In the genomic region with DNA sequence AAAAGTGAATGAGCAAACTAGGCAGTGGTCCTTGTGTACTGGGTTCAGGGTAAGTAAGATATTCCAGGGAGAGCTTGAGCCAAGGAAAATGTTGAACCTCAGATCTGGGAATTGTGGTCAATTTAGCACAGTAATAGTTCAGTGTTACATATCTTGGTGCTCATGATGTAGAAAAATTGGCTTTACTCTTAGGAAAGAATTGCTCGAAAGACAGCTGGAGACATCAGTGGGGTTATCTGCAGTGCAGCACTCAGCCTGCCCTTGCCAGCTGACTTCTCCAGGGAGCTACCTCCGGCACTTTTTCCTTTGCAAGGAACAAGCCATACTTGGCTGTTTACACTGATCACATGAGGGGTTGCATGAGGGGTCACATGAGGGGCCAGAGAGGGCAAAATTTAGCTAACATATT, we compare ENCODE assay signal across 30 cellular contexts.
A peak's percentile ranks its signal among the peaks of the same experiment; 100 is the strongest.
DNase-seq lines count a peak whose midpoint lies in the region; ATAC-seq, FAIRE-seq and TF ChIP-seq lines count a peak whose summit lies in the region.
"Had no signal": no experiment of that assay in that cellular context is flagged by ENCODE, and none has a peak within 500 bp of the region (broad histone marks: within the 10 kb centered on the region; RNA-seq: fewer than 3 reads in every experiment).

No MANE protein-coding gene starts in this region.

- H4K20me1 ChIP-seq in astrocyte (ENCODE audit: insufficient read depth, low read length) = no peaks in the 10 kb centered on the region

- ATAC-seq in heart left ventricle (peak; percentile 88 to 94 (median 93)), GM21515 (IDR thresholded peaks at IDR 0.05; ENCODE audit: unreplicated experiment) (no peak), HG02852 (IDR thresholded peaks at IDR 0.05; ENCODE audit: unreplicated experiment) (no peak), HG02642 (IDR thresholded peaks at IDR 0.05; ENCODE audit: poor library complexity, unreplicated experiment) (no peak)
- ATAC-seq: naive thymus-derived CD8-positive, alpha-beta T cell; SK-N-SH treated with all-trans-retinoic acid at 6 μM for 48 hours; WTC11 had no signal

- no peak for FAIRE-seq in astrocyte (lab: Jason Lieb, UNC)
- FAIRE-seq: colon, D721Med had no signal

- no peaks in the 10 kb centered on the region for H3K79me2 ChIP-seq in astrocyte (ENCODE audit: insufficient read depth, low read length)

- no peaks in the 10 kb centered on the region for H3K4me1 ChIP-seq in astrocyte (ENCODE audit: insufficient read depth, low read length)
- peaks cover 0 to 6% (median 0%) of the 10 kb centered on the region in 12 donors for H3K4me1 ChIP-seq in heart left ventricle
- H3K4me1 ChIP-seq in testis = peaks cover 15% of the 10 kb centered on the region
- H3K4me1 ChIP-seq: Peyer's patch, prostate gland had no signal

- no peak overlapping the region for H3K27ac Mint-ChIP-seq in astrocyte (ENCODE audit: unreplicated experiment)
- H3K27ac Mint-ChIP-seq in mesothelial cell of epicardium = peak overlapping the region; percentile 88
- H3K27ac Mint-ChIP-seq: activated CD4-positive, alpha-beta memory T cell treated with anti-CD3 and anti-CD28 coated beads, Interleukin-2, amount 10 ng/mL, durations not matched to agents 7 days and 5 days; activated naive CD4-positive, alpha-beta T cell treated with anti-CD3 and anti-CD28 coated beads, Interleukin-2, amount 10 ng/mL, durations not matched to agents 7 days and 5 days; activated T-cell treated with anti-CD3 and anti-CD28 coated beads, Interleukin-2, amount 50 U/mL, for 24 hours; naive thymus-derived CD8-positive, alpha-beta T cell; T-helper 2 cell treated with Interferon-gamma antibody and Interleukin-4, amounts not matched to agents 5 μg/mL and 100 μg/mL, for 36 hours; WTC11 had no signal

- H3K4me2 ChIP-seq in astrocyte (ENCODE audit: low read length) = no peak overlapping the region

- H3K4me1 Mint-ChIP-seq in astrocyte (ENCODE audit: low read depth, unreplicated experiment) = no peaks in the 10 kb centered on the region
- H3K4me1 Mint-ChIP-seq in mesothelial cell of epicardium = no peaks in the 10 kb centered on the region
- H3K4me1 Mint-ChIP-seq: activated CD4-positive, alpha-beta memory T cell treated with anti-CD3 and anti-CD28 coated beads, Interleukin-2, amount 10 ng/mL, durations not matched to agents 7 days and 5 days; activated naive CD4-positive, alpha-beta T cell treated with anti-CD3 and anti-CD28 coated beads, Interleukin-2, amount 10 ng/mL, durations not matched to agents 7 days and 5 days; naive thymus-derived CD8-positive, alpha-beta T cell; WTC11 had no signal

- intact Hi-C loops in heart left ventricle (cut with DNase I) = no loop called here
- intact Hi-C loops in testis (cut with DNase I; ENCODE audit: low total_unique reads) = no loop called here

- H3K36me3 Mint-ChIP-seq in astrocyte (ENCODE audit: low read depth, unreplicated experiment) (no peaks in the 10 kb centered on the region), mesothelial cell of epicardium (peaks cover 22% of the 10 kb centered on the region)
- H3K36me3 Mint-ChIP-seq: activated naive CD4-positive, alpha-beta T cell treated with anti-CD3 and anti-CD28 coated beads, Interleukin-2, amount 10 ng/mL, durations not matched to agents 7 days and 5 days had no signal

- peak; percentile 80 for DNase-seq in astrocyte (ENCODE audit: low read depth)
- DNase-seq in heart left ventricle = peak; percentile 36 to 73 (median 48)
- no peak for DNase-seq in mesothelial cell of epicardium (ENCODE audit: low spot score in 2 of 2, unreplicated experiment in 2 of 2)
- peak; percentile 56 for DNase-seq in testis
- no peak for DNase-seq in Ammon's horn (ENCODE audit: low spot score)
- DNase-seq: ACHN; activated CD4-positive, alpha-beta memory T cell treated with anti-CD3 and anti-CD28 coated beads, Interleukin-2, amount 10 ng/mL, durations not matched to agents 7 days and 5 days; activated naive CD4-positive, alpha-beta T cell treated with anti-CD3 and anti-CD28 coated beads, Interleukin-2, amount 10 ng/mL, durations not matched to agents 7 days and 5 days; activated T-cell treated with anti-CD3 and anti-CD28 coated beads, Interleukin-2, amount 50 U/mL, for 24 hours; C1 segment of cervical spinal cord; EL; HCEC 1CT; mesenchymal stem cell; naive thymus-derived CD8-positive, alpha-beta T cell; NCI-H1105 treated with DMSO at 0.1 percent for 48 hours; NCI-H2081; NK-92 treated with Interleukin-12 subunit alpha and Interleukin-12 subunit beta, amount 100 ng/mL, for 24 hours; stimulated activated CD4-positive, alpha-beta T cell treated with anti-CD3 and anti-CD28 coated beads, Interleukin-12 subunit alpha, Interleukin-12 subunit beta, amount 100 ng/mL, for 4 hours; stimulated activated CD8-positive, alpha-beta memory T cell treated with anti-CD3 and anti-CD28 coated beads, Interleukin-4, amount 100 ng/mL, for 48 hours; substantia nigra had no signal

- WGBS in heart left ventricle, 4 donors = 20 to 43% (median 34%) methylated on average over 2 of the region's 2 CpGs
- 25 to 28% methylated on average over 2 of the region's 2 CpGs for WGBS in testis, 2 donors

- H3K27me3 Mint-ChIP-seq in astrocyte (ENCODE audit: low read depth, unreplicated experiment) (peaks cover 2% of the 10 kb centered on the region), mesothelial cell of epicardium (ENCODE audit: low read depth) (no peaks in the 10 kb centered on the region)
- H3K27me3 Mint-ChIP-seq: activated CD4-positive, alpha-beta memory T cell treated with anti-CD3 and anti-CD28 coated beads, Interleukin-2, amount 10 ng/mL, durations not matched to agents 7 days and 5 days; activated naive CD4-positive, alpha-beta T cell treated with anti-CD3 and anti-CD28 coated beads, Interleukin-2, amount 10 ng/mL, durations not matched to agents 7 days and 5 days; activated T-cell treated with anti-CD3 and anti-CD28 coated beads, Interleukin-2, amount 50 U/mL, for 24 hours had no signal

- no peak for TF ChIP-seq CTCF in astrocyte (IDR thresholded peaks at IDR 0.05; ENCODE audit: insufficient read depth, low read depth, low read length)
- no peak for TF ChIP-seq CTCF in heart left ventricle (IDR thresholded peaks at IDR 0.05)
- TF ChIP-seq CTCF in mesothelial cell of epicardium (IDR thresholded peaks at IDR 0.05; ENCODE audit: unreplicated experiment) = no peak
- TF ChIP-seq CTCF in testis (IDR thresholded peaks at IDR 0.05) = no peak

- H3K9me3 Mint-ChIP-seq in astrocyte (ENCODE audit: unreplicated experiment) = peaks cover 8% of the 10 kb centered on the region
- H3K9me3 Mint-ChIP-seq in mesothelial cell of epicardium = peaks cover 40% of the 10 kb centered on the region

- no peaks in the 10 kb centered on the region for H3K27me3 ChIP-seq in astrocyte (ENCODE audit: insufficient read depth, low read length)
- H3K27me3 ChIP-seq in heart left ventricle = no peaks in the 10 kb centered on the region
- no peaks in the 10 kb centered on the region for H3K27me3 ChIP-seq in testis
- H3K27me3 ChIP-seq: Peyer's patch had no signal

- H3K9me3 ChIP-seq in astrocyte (ENCODE audit: insufficient read depth, low read depth, low read length) (no peaks in the 10 kb centered on the region), heart left ventricle (peaks cover 0 to 41% (median 16%) of the 10 kb centered on the region in 12 donors), testis (no peaks in the 10 kb centered on the region)
- H3K9me3 ChIP-seq: prostate gland had no signal

- H2AFZ ChIP-seq in astrocyte (ENCODE audit: low read depth, low read length) = no peak overlapping the region

- TF ChIP-seq POLR2A in heart left ventricle (IDR thresholded peaks at IDR 0.05) = no peak
- TF ChIP-seq POLR2A in testis (IDR thresholded peaks at IDR 0.05) = no peak

- no peaks in the 10 kb centered on the region for H3K36me3 ChIP-seq in astrocyte (ENCODE audit: insufficient read depth, low read length)
- no peaks in the 10 kb centered on the region for H3K36me3 ChIP-seq in heart left ventricle
- no peaks in the 10 kb centered on the region for H3K36me3 ChIP-seq in testis (ENCODE audit: low read depth, missing control alignments)
- H3K36me3 ChIP-seq: Peyer's patch, prostate gland had no signal

- H3K27ac ChIP-seq in astrocyte (ENCODE audit: low read depth, low read length) = no peak overlapping the region
- H3K27ac ChIP-seq in heart left ventricle = peak overlapping the region in 1 of 12 donors; percentile 4
- H3K27ac ChIP-seq in testis = no peak overlapping the region
- H3K27ac ChIP-seq: Peyer's patch, prostate gland had no signal

- H3K4me3 Mint-ChIP-seq in astrocyte (ENCODE audit: unreplicated experiment) (no peak overlapping the region), mesothelial cell of epicardium (no peak overlapping the region)
- H3K4me3 Mint-ChIP-seq: activated CD4-positive, alpha-beta memory T cell treated with anti-CD3 and anti-CD28 coated beads, Interleukin-2, amount 10 ng/mL, durations not matched to agents 7 days and 5 days; activated naive CD4-positive, alpha-beta T cell treated with anti-CD3 and anti-CD28 coated beads, Interleukin-2, amount 10 ng/mL, durations not matched to agents 7 days and 5 days; activated T-cell treated with anti-CD3 and anti-CD28 coated beads, Interleukin-2, amount 50 U/mL, for 24 hours; naive thymus-derived CD8-positive, alpha-beta T cell; T-helper 2 cell treated with Interferon-gamma antibody and Interleukin-4, amounts not matched to agents 5 μg/mL and 100 μg/mL, for 36 hours; WTC11 had no signal

- H3K9ac ChIP-seq in astrocyte (ENCODE audit: low read length) = no peak overlapping the region

- H3K4me3 ChIP-seq in astrocyte (ENCODE audit: insufficient read depth, low read depth, low read length) (no peak overlapping the region), heart left ventricle (no peak overlapping the region), testis (no peak overlapping the region)
- H3K4me3 ChIP-seq: Peyer's patch, prostate gland had no signal

Comparison
In these comparisons a context has a peak if more than half of its experiments do, and no peak if none do; other contexts are left out.
1. DNase-seq: peak in astrocyte (single experiment), heart left ventricle (5 of 5) and testis (single experiment); none in mesothelial cell of epicardium (0 of 2) and Ammon's horn (single experiment).
2. ATAC-seq: peak in heart left ventricle (4 of 4); none in GM21515 (single experiment), HG02852 (single experiment) and HG02642 (single experiment).